8 cellular contexts compared by ENCODE assay signal in genomic region chr12:103929909-103930786, GRCh38. TPM values are rescaled to one million over a fixed set of nuclear protein-coding genes. Genes with fewer than 3 reads are reported as not detected.
A peak's percentile ranks its signal among the peaks of the same experiment; 100 is the strongest.
DNase-seq lines count a peak whose midpoint lies in the region; ATAC-seq, FAIRE-seq and TF ChIP-seq lines count a peak whose summit lies in the region.

Gene HSP90B1 (plus strand): TSS chr12:103930410. CDS start chr12:103930516, 106 bp downstream.

- ATAC-seq in GM18502 (IDR thresholded peaks at IDR 0.05; ENCODE audit: poor library complexity, unreplicated experiment) (peak; percentile 63), HG02970 (IDR thresholded peaks at IDR 0.05; ENCODE audit: low FRiP score, unreplicated experiment) (peak; percentile 75), psoas muscle (peak; percentile 92 to 95 (median 94))

- TF ChIP-seq CTCF in ascending aorta (IDR thresholded peaks at IDR 0.05) (no peak), right atrium auricular region (IDR thresholded peaks at IDR 0.05) (no peak), psoas muscle (IDR thresholded peaks at IDR 0.05) (no peak)

- no peaks in the 10 kb centered on the region for H3K9me3 Mint-ChIP-seq in T-helper 2 cell treated with Interferon-gamma antibody and Interleukin-4, amounts not matched to agents 5 μg/mL and 100 μg/mL, for 36 hours

- no peaks in the 10 kb centered on the region for H3K9me3 ChIP-seq in ascending aorta
- H3K9me3 ChIP-seq in right atrium auricular region = no peaks in the 10 kb centered on the region
- no peaks in the 10 kb centered on the region for H3K9me3 ChIP-seq in psoas muscle

- peak within 1 kb of the TSS; percentile 99 for H3K27ac Mint-ChIP-seq in T-helper 2 cell treated with Interferon-gamma antibody and Interleukin-4, amounts not matched to agents 5 μg/mL and 100 μg/mL, for 36 hours

- H3K27me3 ChIP-seq in ascending aorta (no peaks in the 10 kb centered on the region), right atrium auricular region (no peaks in the 10 kb centered on the region), psoas muscle (ENCODE audit: insufficient read depth in 3 of 3, low read length in 2 of 3) (no peaks in the 10 kb centered on the region)

- H3K27ac ChIP-seq in ascending aorta (peak within 1 kb of the TSS; percentile 95 to 97), right atrium auricular region (peak within 1 kb of the TSS; percentile 93 to 96), psoas muscle (peak within 1 kb of the TSS; percentile 95)

- intact Hi-C loops in ascending aorta (cut with DNase I) (loop anchor here (1.0 to 5.0 kb wide), 4 partner anchors 27 to 158 kb away; partner anchors contain the start of gene TDG), psoas muscle (cut with DNase I) (loop anchor here (2.0 to 10.0 kb wide), 7 partner anchors 27 to 1185 kb away; partner anchors contain the start of gene TDG (in 1 of the 2))

- H3K27me3 Mint-ChIP-seq in T-helper 2 cell treated with Interferon-gamma antibody and Interleukin-4, amounts not matched to agents 5 μg/mL and 100 μg/mL, for 36 hours (ENCODE audit: low read depth) = peaks cover 3% of the 10 kb centered on the region

- H3K4me3 ChIP-seq in ascending aorta = peak within 1 kb of the TSS; percentile 81 to 99
- peak within 1 kb of the TSS; percentile 67 to 93 for H3K4me3 ChIP-seq in right atrium auricular region
- peak within 1 kb of the TSS; percentile 87 for H3K4me3 ChIP-seq in psoas muscle

- WGBS in psoas muscle, 3 donors = 0 to 1% (median 1%) methylated on average over 46 to 67 of the region's 67 CpGs

- peaks cover 9 to 21% of the 10 kb centered on the region in 2 donors for H3K36me3 ChIP-seq in ascending aorta
- peaks cover 29% of the 10 kb centered on the region for H3K36me3 ChIP-seq in right atrium auricular region
- H3K36me3 ChIP-seq in psoas muscle (ENCODE audit: insufficient read depth in 1 of 2, low read depth in 1 of 2) = peaks cover 8 to 39% of the 10 kb centered on the region in 2 donors

- peaks cover 49% of the 10 kb centered on the region for H3K4me1 Mint-ChIP-seq in T-helper 2 cell treated with Interferon-gamma antibody and Interleukin-4, amounts not matched to agents 5 μg/mL and 100 μg/mL, for 36 hours (ENCODE audit: low read depth)

- no peak for FAIRE-seq in urothelium cell line (lab: Jason Lieb, UNC)

- H3K4me3 Mint-ChIP-seq in T-helper 2 cell treated with Interferon-gamma antibody and Interleukin-4, amounts not matched to agents 5 μg/mL and 100 μg/mL, for 36 hours = peak within 1 kb of the TSS; percentile 86

- H3K36me3 Mint-ChIP-seq in T-helper 2 cell treated with Interferon-gamma antibody and Interleukin-4, amounts not matched to agents 5 μg/mL and 100 μg/mL, for 36 hours (ENCODE audit: low read depth) = peaks cover 46% of the 10 kb centered on the region

- peaks cover 9 to 28% of the 10 kb centered on the region in 2 donors for H3K4me1 ChIP-seq in ascending aorta
- H3K4me1 ChIP-seq in right atrium auricular region = peaks cover 0 to 48% of the 10 kb centered on the region in 2 donors
- H3K4me1 ChIP-seq in psoas muscle = peaks cover 31% of the 10 kb centered on the region

- DNase-seq in NCI-H1930 (lab: John Stamatoyannopoulos, UW) (peak; percentile 99), ascending aorta (ENCODE audit: low spot score in 2 of 2) (peak; percentile 100), right atrium auricular region (ENCODE audit: low spot score) (peak; percentile 100), psoas muscle (peak; percentile 99), urothelium cell line (ENCODE audit: low spot score) (peak; percentile 97)
- peak; percentile 100 for DNase-seq in T-helper 2 cell treated with Interferon-gamma antibody and Interleukin-4, amounts not matched to agents 5 μg/mL and 100 μg/mL, for 36 hours (ENCODE audit: low spot score)

RNA-seq across cellular contexts. Expression of gene HSP90B1, which starts in this region (rescaled TPM):
- 250 TPM for total RNA-seq in ascending aorta
- 100 to 1,000 TPM; 245 to 272 TPM for total RNA-seq in right atrium auricular region
- total RNA-seq in psoas muscle = 100 to 1,000 TPM in 3 of 4 donors, 10 to 100 TPM in 1; 85.7 to 137 (median 126) TPM
- 100 to 1,000 TPM; 118 to 238 (median 129) TPM for polyA plus RNA-seq in psoas muscle

Comparison
In these comparisons a context has a peak if more than half of its experiments do, and no peak if none do; other contexts are left out.
1. Peak in every context shown above with its lines: DNase-seq, ATAC-seq, H3K4me3 ChIP-seq and H3K27ac ChIP-seq.